21 cellular contexts compared by ENCODE assay signal in the genomic region with DNA sequence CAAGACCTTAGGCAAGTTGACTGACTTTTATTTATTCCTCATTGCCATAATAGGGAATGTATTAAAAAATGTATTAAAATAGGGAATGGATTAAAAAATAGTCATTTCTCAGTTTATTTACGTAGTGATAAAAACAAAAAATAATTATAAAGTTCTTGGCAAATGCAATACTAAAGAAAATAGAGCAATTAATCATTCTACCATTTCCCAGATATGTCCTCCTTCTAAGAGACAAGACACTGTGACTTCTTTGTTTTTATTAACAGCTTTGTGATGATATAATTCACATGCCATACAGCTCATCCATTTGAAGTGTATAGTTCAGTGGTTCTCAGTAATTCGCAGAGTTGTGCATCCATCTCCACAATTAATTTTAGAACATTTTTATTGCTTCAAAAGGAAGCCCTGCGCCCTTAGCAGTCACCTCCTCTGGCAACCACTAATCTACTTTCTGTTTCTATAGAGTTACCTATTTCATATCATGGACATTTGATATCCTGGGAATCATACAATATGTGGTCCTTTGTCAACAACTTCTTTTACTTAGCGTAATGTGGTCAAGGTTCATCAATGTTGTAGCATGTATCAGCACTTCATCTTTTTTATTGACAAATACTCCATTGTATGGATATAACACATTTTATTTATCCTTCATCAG.
"Had no signal": no experiment of that assay in that cellular context is flagged by ENCODE, and none has a peak within 500 bp of the region (broad histone marks: within the 10 kb centered on the region; RNA-seq: fewer than 3 reads in every experiment).

No MANE protein-coding gene starts in this region.

- H3K4me1 ChIP-seq: ascending aorta, gastrocnemius medialis, psoas muscle, tibial artery had no signal

- H3K27me3 ChIP-seq: ascending aorta, gastrocnemius medialis, tibial artery had no signal

- FAIRE-seq: bronchial epithelial cell, kidney had no signal

- H3K27ac Mint-ChIP-seq: activated naive CD4-positive, alpha-beta T cell treated with anti-CD3 and anti-CD28 coated beads, Interleukin-2, amount 10 ng/mL, durations not matched to agents 7 days and 5 days; naive thymus-derived CD8-positive, alpha-beta T cell had no signal

- H3K36me3 Mint-ChIP-seq: activated naive CD4-positive, alpha-beta T cell treated with anti-CD3 and anti-CD28 coated beads, Interleukin-2, amount 10 ng/mL, durations not matched to agents 7 days and 5 days had no signal

- ATAC-seq: activated T-cell treated with anti-CD3 and anti-CD28 coated beads, Interleukin-2, amount 50 U/mL, for 4 hours; gastrocnemius medialis; naive thymus-derived CD8-positive, alpha-beta T cell; psoas muscle; right cardiac atrium; stimulated activated naive CD8-positive, alpha-beta T cell treated with anti-CD3 and anti-CD28 coated beads, Interleukin-15, Interleukin-2, amounts not matched to agents 100 U/mL and 50 U/mL, for 24 hours had no signal

- H3K27ac ChIP-seq: ascending aorta, gastrocnemius medialis, psoas muscle, tibial artery had no signal

- H3K4me3 ChIP-seq: ascending aorta, gastrocnemius medialis, psoas muscle, tibial artery had no signal

- H3K27me3 Mint-ChIP-seq: activated CD8-positive, alpha-beta T cell treated with anti-CD3 and anti-CD28 coated beads for 36 hours; activated naive CD4-positive, alpha-beta T cell treated with anti-CD3 and anti-CD28 coated beads, Interleukin-2, amount 10 ng/mL, durations not matched to agents 7 days and 5 days; naive thymus-derived CD8-positive, alpha-beta T cell had no signal

- H3K9me3 Mint-ChIP-seq: activated CD8-positive, alpha-beta T cell treated with anti-CD3 and anti-CD28 coated beads for 36 hours; activated naive CD4-positive, alpha-beta T cell treated with anti-CD3 and anti-CD28 coated beads, Interleukin-2, amount 10 ng/mL, durations not matched to agents 7 days and 5 days; activated T-cell treated with anti-CD3 and anti-CD28 coated beads, Interleukin-2, amount 50 U/mL, for 4 hours; naive thymus-derived CD8-positive, alpha-beta T cell had no signal

- H3K4me3 Mint-ChIP-seq: activated CD8-positive, alpha-beta T cell treated with anti-CD3 and anti-CD28 coated beads for 36 hours; activated naive CD4-positive, alpha-beta T cell treated with anti-CD3 and anti-CD28 coated beads, Interleukin-2, amount 10 ng/mL, durations not matched to agents 7 days and 5 days; activated T-cell treated with anti-CD3 and anti-CD28 coated beads, Interleukin-2, amount 50 U/mL, for 4 hours; naive thymus-derived CD8-positive, alpha-beta T cell had no signal

- H3K36me3 ChIP-seq: ascending aorta, gastrocnemius medialis had no signal

- H3K9me3 ChIP-seq: ascending aorta, gastrocnemius medialis, psoas muscle, tibial artery had no signal

- DNase-seq: activated CD4-positive, alpha-beta T cell treated with anti-CD3 and anti-CD28 coated beads for 48 hours; activated CD4-positive, CD25-positive, alpha-beta regulatory T cell; activated CD8-positive, alpha-beta T cell treated with anti-CD3 and anti-CD28 coated beads for 36 hours; activated naive CD4-positive, alpha-beta T cell treated with anti-CD3 and anti-CD28 coated beads, Interleukin-2, amount 10 ng/mL, durations not matched to agents 7 days and 5 days; activated T-cell treated with anti-CD3 and anti-CD28 coated beads, Interleukin-2, amount 50 U/mL, for 4 hours; cerebellar nuclear complex; cortex of kidney; effector CD4-positive, alpha-beta T cell; gastrocnemius medialis; head of caudate nucleus; kidney; mesenchymal stem cell; naive thymus-derived CD8-positive, alpha-beta T cell; psoas muscle; right cardiac atrium; stimulated activated naive CD8-positive, alpha-beta T cell treated with anti-CD3 and anti-CD28 coated beads, Interleukin-15, Interleukin-2, amounts not matched to agents 100 U/mL and 50 U/mL, for 24 hours; substantia nigra; T-helper 9 cell; tibial artery had no signal
